In genomic region chr1:23578997-23579363, GRCh38 we compare ENCODE assay signal across 10 cellular contexts. TPM values are rescaled to one million over a fixed set of nuclear protein-coding genes. Genes with fewer than 3 reads are reported as not detected.
DNase-seq lines count a peak whose midpoint lies in the region; ATAC-seq, FAIRE-seq and TF ChIP-seq lines count a peak whose summit lies in the region.
"Had no signal": no experiment of that assay in that cellular context is flagged by ENCODE, and none has a peak within 500 bp of the region (broad histone marks: within the 10 kb centered on the region; RNA-seq: fewer than 3 reads in every experiment).

No MANE protein-coding gene starts in this region.

- TF ChIP-seq POLR2A in GM12878 (IDR thresholded peaks at IDR 0.05; ENCODE audit: low read depth, low read length): no peak

- CTCF ChIA-PET in Caco-2 (lab: Charles Lee): no interaction called here
- CTCF ChIA-PET in GM12878 (lab: Yijun Ruan, JAX): interaction anchor here (1.4 kb wide), 1 partner anchor 56 kb away, joined by 6 read pairs; no protein-coding TSS in a partner anchor

- WGBS in GM12878 (ENCODE audit: insufficient coverage, insufficient replicate concordance, low lambda C conversion rate, missing lambda C conversion rate): 73% methylated on average over 6 of the region's 6 CpGs
- 90 to 93% (median 91%) methylated on average over 6 of the region's 6 CpGs for WGBS in psoas muscle, 3 donors

- H3K27me3 Mint-ChIP-seq in Caco-2 (ENCODE audit: insufficient read depth, unreplicated experiment): no peaks in the 10 kb centered on the region
- H3K27me3 Mint-ChIP-seq in immature natural killer cell (ENCODE audit: low read depth in 3 of 3): peaks cover 0 to 2% (median 1%) of the 10 kb centered on the region in 3 donors
- H3K27me3 Mint-ChIP-seq: CD8-positive, alpha-beta memory T cell had no signal

- no peak overlapping the region for H3K4me3 ChIP-seq in ACC112 (ENCODE audit: low read depth, low read length)
- no peak overlapping the region for H3K4me3 ChIP-seq in Caco-2 (ENCODE audit: low read depth, low read length)
- H3K4me3 ChIP-seq in GM12878: no peak overlapping the region
- no peak overlapping the region for H3K4me3 ChIP-seq in psoas muscle

- in situ Hi-C loops in GM12878 (cut with MboI): loop anchor here (25.0 kb wide), 2 partner anchors 1433 to 1792 kb away; partner anchors contain the start of gene USP48
- in situ Hi-C loops in G401 (cut with HindIII; ENCODE audit: low sequenced_read_pairs): no loop called here

- H3K9ac ChIP-seq in GM12878 (ENCODE audit: control insufficient read depth, insufficient read depth, low read length): no peak overlapping the region

- no TSS peak for BruUV-seq in Caco-2 (replicated peaks; lab: Mats Ljungman, UMichigan)
- BruUV-seq in GM12878 (replicated peaks; lab: Mats Ljungman, UMichigan): no TSS peak

- H3K9me3 ChIP-seq in Caco-2 (no peaks in the 10 kb centered on the region), GM12878 (replicated peaks; ENCODE audit: control insufficient read depth, insufficient read depth, low read length) (no peaks in the 10 kb centered on the region), psoas muscle (no peaks in the 10 kb centered on the region)

- no peaks in the 10 kb centered on the region for H4K20me1 ChIP-seq in GM12878 (ENCODE audit: control insufficient read depth, insufficient read depth)

- ATAC-seq in GM12878 (no peak), psoas muscle (no peak), GM18867 (IDR thresholded peaks at IDR 0.05; ENCODE audit: unreplicated experiment) (no peak)

- H3K4me2 ChIP-seq in GM12878 (ENCODE audit: control insufficient read depth, insufficient read depth): 0 out of 2 replicates have a peak overlapping the region, but pooled peaks have one; percentile 7

- TF ChIP-seq EP300 in GM12878 (IDR thresholded peaks at IDR 0.05; ENCODE audit: borderline replicate concordance in 1 of 2, control insufficient read depth in 1 of 2, low read depth in 2 of 2, low read length in 2 of 2): no peak

- H3K4me1 ChIP-seq in ACC112 (ENCODE audit: control insufficient read depth, insufficient read depth, low read length, unreplicated experiment): peaks cover 35% of the 10 kb centered on the region
- peaks cover 48% of the 10 kb centered on the region for H3K4me1 ChIP-seq in Caco-2
- peaks cover 46% of the 10 kb centered on the region for H3K4me1 ChIP-seq in GM12878 (ENCODE audit: control insufficient read depth, insufficient read depth, low read length)
- peaks cover 26% of the 10 kb centered on the region for H3K4me1 ChIP-seq in psoas muscle

- TF ChIP-seq RAD21 in GM12878 (IDR thresholded peaks at IDR 0.05; ENCODE audit: insufficient read depth, low read depth, low read length): no peak

- H3K27ac ChIP-seq in ACC112 (ENCODE audit: low read depth, low read length) (peak overlapping the region; percentile 93), GM12878 (ENCODE audit: control insufficient read depth, insufficient read depth) (peak overlapping the region; percentile 96), psoas muscle (peak overlapping the region; percentile 30)

- H3K4me3 Mint-ChIP-seq in Caco-2 (ENCODE audit: unreplicated experiment) (no peak overlapping the region), immature natural killer cell (no peak overlapping the region)

- H3K79me2 ChIP-seq in ACC112 (ENCODE audit: control insufficient read depth, insufficient read depth, low read length, unreplicated experiment): no peaks in the 10 kb centered on the region
- no peaks in the 10 kb centered on the region for H3K79me2 ChIP-seq in GM12878 (ENCODE audit: control insufficient read depth, insufficient read depth, low read length)

- DNase-seq in Caco-2: no peak
- DNase-seq in GM12878 (ENCODE audit: low read depth, low spot score): no peak
- DNase-seq in psoas muscle: no peak
- no peak for DNase-seq in G401 (ENCODE audit: low spot score)
- DNase-seq in anterior cingulate cortex (lab: John Stamatoyannopoulos, UW): no peak
- no peak for DNase-seq in immature natural killer cell
- DNase-seq: CD8-positive, alpha-beta memory T cell; SW 1271 had no signal

- RAD21 ChIA-PET in GM12878 (lab: Charles Lee; ENCODE audit: unreplicated experiment): interaction anchor here (1.3 to 7.8 kb wide), 2 partner anchors 11 to 17 kb away, joined by 4 to 252 read pairs; no protein-coding TSS in a partner anchor

- no peaks in the 10 kb centered on the region for H3K27me3 ChIP-seq in ACC112 (ENCODE audit: insufficient read depth, low read length)
- no peaks in the 10 kb centered on the region for H3K27me3 ChIP-seq in Caco-2 (replicated peaks; ENCODE audit: control insufficient read depth, insufficient read depth, low read length)
- no peaks in the 10 kb centered on the region for H3K27me3 ChIP-seq in GM12878 (replicated peaks in 1 of 2; ENCODE audit: control insufficient read depth in 2 of 2, insufficient read depth in 2 of 2, low read length in 1 of 2)
- H3K27me3 ChIP-seq in psoas muscle (ENCODE audit: insufficient read depth in 3 of 3, low read length in 2 of 3): no peaks in the 10 kb centered on the region

- no peak for TF ChIP-seq CTCF in Caco-2 (IDR thresholded peaks at IDR 0.05; ENCODE audit: insufficient read depth in 1 of 2, low read depth in 1 of 2, low read length in 1 of 2, severe bottlenecking in 1 of 2, unreplicated experiment in 1 of 2)
- no peak for TF ChIP-seq CTCF in GM12878 (IDR thresholded peaks at IDR 0.05 in 2 of 3, conservative IDR thresholded peaks at IDR 0.05 in 1 of 3; ENCODE audit: control insufficient read depth in 2 of 3, extremely low read depth in 1 of 3, insufficient read depth in 1 of 3, low read depth in 3 of 3, low read length in 3 of 3)
- TF ChIP-seq CTCF in psoas muscle (IDR thresholded peaks at IDR 0.05): no peak

- H3K4me1 Mint-ChIP-seq in Caco-2 (ENCODE audit: low read depth, unreplicated experiment) (peaks cover 30% of the 10 kb centered on the region), immature natural killer cell (no peaks in the 10 kb centered on the region)

- H2AFZ ChIP-seq in ACC112 (ENCODE audit: low read length, unreplicated experiment) (no peak overlapping the region), GM12878 (ENCODE audit: control insufficient read depth, low read depth, low read length) (no peak overlapping the region)

- peaks cover 5% of the 10 kb centered on the region for H3K36me3 Mint-ChIP-seq in Caco-2 (ENCODE audit: insufficient read depth, unreplicated experiment)
- no peaks in the 10 kb centered on the region for H3K36me3 Mint-ChIP-seq in immature natural killer cell
- H3K36me3 Mint-ChIP-seq: CD8-positive, alpha-beta memory T cell had no signal

- H3K36me3 ChIP-seq in ACC112 (ENCODE audit: insufficient read depth, low read length): no peaks in the 10 kb centered on the region
- H3K36me3 ChIP-seq in Caco-2 (ENCODE audit: control insufficient read depth, insufficient read depth, low read length): no peaks in the 10 kb centered on the region
- no peaks in the 10 kb centered on the region for H3K36me3 ChIP-seq in GM12878 (ENCODE audit: control insufficient read depth in 2 of 2, insufficient read depth in 2 of 2, low read length in 1 of 2)
- H3K36me3 ChIP-seq in psoas muscle (ENCODE audit: insufficient read depth in 1 of 2, low read depth in 1 of 2): no peaks in the 10 kb centered on the region

- FAIRE-seq in GM12878 (lab: Jason Lieb, UNC): no peak

- no peaks in the 10 kb centered on the region for H3K9me3 Mint-ChIP-seq in Caco-2 (ENCODE audit: unreplicated experiment)
- H3K9me3 Mint-ChIP-seq in immature natural killer cell: no peaks in the 10 kb centered on the region
- H3K9me3 Mint-ChIP-seq: CD8-positive, alpha-beta memory T cell had no signal

- intact Hi-C loops in Caco-2 (cut with micrococcal nuclease; ENCODE audit: unreplicated experiment): no loop called here
- intact Hi-C loops in GM12878 (cut with micrococcal nuclease; ENCODE audit: unreplicated experiment): no loop called here
- intact Hi-C loops in psoas muscle (cut with DNase I): no loop called here

- H3K27ac Mint-ChIP-seq in Caco-2 (ENCODE audit: unreplicated experiment) (peak overlapping the region; percentile 54), immature natural killer cell (no peak overlapping the region)

- SMC1A ChIA-PET in GM12878 (lab: Charles Lee; ENCODE audit: uncharacterized antibody, unreplicated experiment): interaction anchor here (1.6 to 16.8 kb wide), 3 partner anchors 16 to 58 kb away, joined by 3 to 419 read pairs (median 216); partner anchors contain the start of gene ID3

- POLR2A ChIA-PET in Caco-2 (lab: Charles Lee): interaction anchor here (0.6 kb wide), 1 partner anchor 48 kb away, joined by 9 read pairs; no protein-coding TSS in a partner anchor
- POLR2A ChIA-PET in GM12878 (lab: Charles Lee): interaction anchor here (4.2 to 14.7 kb wide), 2 partner anchors 13 to 25 kb away, joined by 19 to 271 read pairs; no protein-coding TSS in a partner anchor

RNA-seq across cellular contexts. Expression of gene ID3, which starts 19.7 kb away (rescaled TPM):
- total RNA-seq in Caco-2 (2022) (13.7 and 18.0 TPM in 2 replicates), GM12878 (2014; rRNA removed) (403 and 449 TPM in 2 replicates), GM12878 (2014; rRNA removed; fragmentation: Illumina TruSeq; extraction: Trizol) (129 and 136 TPM in 2 replicates), GM12878 (2021) (278 and 285 TPM in 2 replicates), psoas muscle (10 to 100 TPM; 17.8 to 97.3 (median 81.2) TPM)
- 69.8 and 72.4 TPM in 2 replicates for total RNA-seq in GM12878 (2013; cell fraction: nucleolus; rRNA removed)
- polyA plus RNA-seq in GM12878 (2011; ENCODE audit: low read depth): 28.8 TPM
- polyA plus RNA-seq in GM12878 (2011; rRNA removed) (33.6 and 44.0 TPM in 2 replicates), GM12878 (2014; fragmentation: Illumina TruSeq; extraction: Trizol) (44.0 and 122 TPM in 2 replicates), GM12878 (2014; fragmentation: Nextera tagmentation; extraction: Ambion mirVana) (100 to 1,000 TPM in 1 of 2 experiments, 10 to 100 TPM in 1; 42.7 to 104 TPM), GM12878 (2014; rRNA removed) (389 and 394 TPM in 2 replicates), GM12878 (2016; fragmentation: Nextera tagmentation; extraction: Ambion mirVana) (100 to 1,000 TPM; 459 to 475 TPM), psoas muscle (100 to 1,000 TPM in 1 of 3 donors, 10 to 100 TPM in 2; 26.8 to 126 (median 33.7) TPM), immature natural killer cell (1 to 10 TPM in 1 of 3 donors, under 1 TPM in 1, not detected in 1; 0.28 to 2.5 TPM)
- polyA plus RNA-seq in GM12878 (2011; cell fraction: cytosol; rRNA removed): 121 and 124 TPM in 2 replicates
- 76.0 and 85.6 TPM in 2 replicates for polyA plus RNA-seq in GM12878 (2011; cell fraction: nucleus; rRNA removed)
- polyA plus RNA-seq in GM12878 (2012): 61.0 and 127 TPM in 2 replicates
- polyA minus RNA-seq in GM12878 (2011; rRNA and poly(A)+ RNA removed): 19.2 and 51.3 TPM in 2 replicates
- polyA minus RNA-seq in GM12878 (2011; cell fraction: cytosol; rRNA and poly(A)+ RNA removed): 35.9 and 41.3 TPM in 2 replicates
- 76.6 and 97.0 TPM in 2 replicates for polyA minus RNA-seq in GM12878 (2011; cell fraction: nucleus; rRNA and poly(A)+ RNA removed)
- 1,524 and 1,844 TPM in 2 replicates for total RNA-seq in G401 (2014; rRNA removed; shearing (Covaris generic))

RNA-seq across cellular contexts. Expression of gene E2F2, which starts 47.9 kb away (rescaled TPM):
- total RNA-seq in Caco-2 (2022) (9.1 and 9.5 TPM in 2 replicates), GM12878 (2014; rRNA removed) (23.7 and 24.6 TPM in 2 replicates), GM12878 (2014; rRNA removed; fragmentation: Illumina TruSeq; extraction: Trizol) (13.4 and 14.7 TPM in 2 replicates), GM12878 (2021) (24.0 and 27.2 TPM in 2 replicates), psoas muscle (under 1 TPM in 3 of 4 donors, not detected in 1; 0.06 to 0.32 (median 0.17) TPM)
- total RNA-seq in GM12878 (2013; cell fraction: nucleolus; rRNA removed): 14.2 and 14.7 TPM in 2 replicates
- polyA plus RNA-seq in GM12878 (2011; ENCODE audit: low read depth): 3.7 TPM
- polyA plus RNA-seq in GM12878 (2011; rRNA removed) (2.3 and 3.8 TPM in 2 replicates), GM12878 (2014; fragmentation: Illumina TruSeq; extraction: Trizol) (9.0 and 14.5 TPM in 2 replicates), GM12878 (2014; fragmentation: Nextera tagmentation; extraction: Ambion mirVana) (1 to 10 TPM; 4.3 to 4.6 TPM), GM12878 (2014; rRNA removed) (10.4 and 12.2 TPM in 2 replicates), GM12878 (2016; fragmentation: Nextera tagmentation; extraction: Ambion mirVana) (10 to 100 TPM; 17.5 to 18.0 TPM), psoas muscle (under 1 TPM in 2 of 3 donors, not detected in 1; 0.03 to 0.05 TPM), immature natural killer cell (1 to 10 TPM in 2 of 3 donors, under 1 TPM in 1; 0.28 to 1.3 (median 1.2) TPM)
- 5.3 and 5.9 TPM in 2 replicates for polyA plus RNA-seq in GM12878 (2011; cell fraction: cytosol; rRNA removed)
- 6.6 and 13.6 TPM in 2 replicates for polyA plus RNA-seq in GM12878 (2011; cell fraction: nucleus; rRNA removed)
- 3.7 and 5.5 TPM in 2 replicates for polyA plus RNA-seq in GM12878 (2012)
- polyA minus RNA-seq in GM12878 (2011; rRNA and poly(A)+ RNA removed): 6.4 and 10.4 TPM in 2 replicates
- 4.5 and 6.9 TPM in 2 replicates for polyA minus RNA-seq in GM12878 (2011; cell fraction: cytosol; rRNA and poly(A)+ RNA removed)
- 4.4 and 8.8 TPM in 2 replicates for polyA minus RNA-seq in GM12878 (2011; cell fraction: nucleus; rRNA and poly(A)+ RNA removed)
- 8.4 and 11.7 TPM in 2 replicates for total RNA-seq in G401 (2014; rRNA removed; shearing (Covaris generic))

Comparison
In these comparisons a context has a peak if more than half of its experiments do, and no peak if none do; other contexts are left out.
1. H3K27ac ChIP-seq: peak in every context shown above with its lines; median percentile 96 in GM12878; 93 in ACC112; 30 in psoas muscle.